ENCODE assay signal across 14 cellular contexts in genomic region chr5:5418006-5418405, GRCh38. TPM values are rescaled to one million over a fixed set of nuclear protein-coding genes. Genes with fewer than 3 reads are reported as not detected.
DNase-seq lines count a peak whose midpoint lies in the region; ATAC-seq and TF ChIP-seq lines count a peak whose summit lies in the region.
"Had no signal": no experiment of that assay in that cellular context is flagged by ENCODE, and none has a peak within 500 bp of the region (broad histone marks: within the 10 kb centered on the region; RNA-seq: fewer than 3 reads in every experiment).

No MANE protein-coding gene starts in this region.

- H3K27me3 Mint-ChIP-seq in chondrocyte (ENCODE audit: low read depth): no peaks in the 10 kb centered on the region
- H3K27me3 Mint-ChIP-seq in neural progenitor cell (ENCODE audit: insufficient read depth, low read depth): peaks cover 4% of the 10 kb centered on the region
- H3K27me3 Mint-ChIP-seq in activated naive CD4-positive, alpha-beta T cell treated with anti-CD3 and anti-CD28 coated beads for 36 hours (ENCODE audit: low read depth): no peaks in the 10 kb centered on the region

- peaks cover 10% of the 10 kb centered on the region for H3F3A ChIP-seq in neural progenitor cell (ENCODE audit: low read depth)

- H3K27ac Mint-ChIP-seq in chondrocyte (ENCODE audit: unreplicated experiment) (peak overlapping the region; percentile 6), neural progenitor cell (peak overlapping the region; percentile 51)
- H3K27ac Mint-ChIP-seq in activated naive CD4-positive, alpha-beta T cell treated with anti-CD3 and anti-CD28 coated beads for 36 hours: no peak overlapping the region

- peaks cover 35% of the 10 kb centered on the region for H3K4me1 ChIP-seq in KMS-11 (ENCODE audit: low read depth, poor library complexity, severe bottlenecking)
- H3K4me1 ChIP-seq in neural progenitor cell: peaks cover 6% of the 10 kb centered on the region

- intact Hi-C loops in activated naive CD4-positive, alpha-beta T cell treated with anti-CD3 and anti-CD28 coated beads for 36 hours (cut with micrococcal nuclease): no loop called here

- CTCF ChIA-PET in activated naive CD4-positive, alpha-beta T cell treated with anti-CD3 and anti-CD28 coated beads for 36 hours (lab: Charles Lee): interaction anchor here (0.9 to 2.0 kb wide), 4 partner anchors 9 to 277 kb away, joined by 3 to 12 read pairs (median 4); no protein-coding TSS in a partner anchor

- peaks cover 4% of the 10 kb centered on the region for H3K79me2 ChIP-seq in KMS-11 (ENCODE audit: insufficient read depth, low read depth)
- peaks cover 5% of the 10 kb centered on the region for H3K79me2 ChIP-seq in neural progenitor cell (ENCODE audit: low read depth)

- no peak for TF ChIP-seq CTCF in KMS-11 (conservative IDR thresholded peaks at IDR 0.05; ENCODE audit: low read depth, low read length)
- no peak for TF ChIP-seq CTCF in chondrocyte (IDR thresholded peaks at IDR 0.05)
- TF ChIP-seq CTCF in neural progenitor cell (IDR thresholded peaks at IDR 0.05): no peak

- no peak for ATAC-seq in HG03039 (IDR thresholded peaks at IDR 0.05; ENCODE audit: unreplicated experiment)

- no peaks in the 10 kb centered on the region for H3K36me3 ChIP-seq in KMS-11 (ENCODE audit: insufficient read depth)
- H3K36me3 ChIP-seq in neural progenitor cell: no peaks in the 10 kb centered on the region
- H3K36me3 ChIP-seq: HAP-1 had no signal

- H3K36me3 Mint-ChIP-seq in chondrocyte (ENCODE audit: low read depth) (no peaks in the 10 kb centered on the region), neural progenitor cell (no peaks in the 10 kb centered on the region)
- peaks cover 10% of the 10 kb centered on the region for H3K36me3 Mint-ChIP-seq in activated naive CD4-positive, alpha-beta T cell treated with anti-CD3 and anti-CD28 coated beads for 36 hours (ENCODE audit: low read depth)

- no peak overlapping the region for H3K4me3 Mint-ChIP-seq in chondrocyte (ENCODE audit: unreplicated experiment)
- no peak overlapping the region for H3K4me3 Mint-ChIP-seq in neural progenitor cell
- no peak overlapping the region for H3K4me3 Mint-ChIP-seq in activated naive CD4-positive, alpha-beta T cell treated with anti-CD3 and anti-CD28 coated beads for 36 hours

- H3K4me1 Mint-ChIP-seq in chondrocyte (ENCODE audit: low read depth) (peaks cover 50% of the 10 kb centered on the region), neural progenitor cell (peaks cover 21% of the 10 kb centered on the region)
- H3K4me1 Mint-ChIP-seq in activated naive CD4-positive, alpha-beta T cell treated with anti-CD3 and anti-CD28 coated beads for 36 hours (ENCODE audit: low read depth): peaks cover 19% of the 10 kb centered on the region

- DNase-seq in Daoy (ENCODE audit: low read depth): peak; percentile 32
- no peak for DNase-seq in chondrocyte (ENCODE audit: low spot score)
- no peak for DNase-seq in neural progenitor cell (ENCODE audit: low spot score)
- DNase-seq in RKO (ENCODE audit: low spot score): no peak
- no peak for DNase-seq in activated naive CD4-positive, alpha-beta T cell treated with anti-CD3 and anti-CD28 coated beads for 36 hours
- DNase-seq: C1 segment of cervical spinal cord; CD8-positive, alpha-beta memory T cell; GDM1; KG1; PC-9 had no signal

- H4K20me1 ChIP-seq in KMS-11 (ENCODE audit: insufficient read depth) (no peaks in the 10 kb centered on the region), neural progenitor cell (ENCODE audit: low read depth) (peaks cover 2% of the 10 kb centered on the region)

- H3K27me3 ChIP-seq in KMS-11 (ENCODE audit: insufficient read depth, low read depth): no peaks in the 10 kb centered on the region
- H3K27me3 ChIP-seq in neural progenitor cell: no peaks in the 10 kb centered on the region
- H3K27me3 ChIP-seq: SJSA1 had no signal

- H2AFZ ChIP-seq in KMS-11 (ENCODE audit: low read depth) (no peak overlapping the region), neural progenitor cell (replicated peaks) (no peak overlapping the region)
- H2AFZ ChIP-seq: PC-9 had no signal

- no peaks in the 10 kb centered on the region for H3K9me3 ChIP-seq in neural progenitor cell (ENCODE audit: low read depth)
- H3K9me3 ChIP-seq: HAP-1 had no signal

- H3K4me3 ChIP-seq in KMS-11 (IDR thresholded peaks at IDR 0.05; ENCODE audit: insufficient read depth, low read depth, low read length) (no peak overlapping the region), neural progenitor cell (no peak overlapping the region)
- H3K4me3 ChIP-seq: HAP-1, PC-9, SJSA1 had no signal

- H3K9me3 Mint-ChIP-seq in chondrocyte (ENCODE audit: low read depth): no peaks in the 10 kb centered on the region
- peaks cover 2% of the 10 kb centered on the region for H3K9me3 Mint-ChIP-seq in neural progenitor cell
- no peaks in the 10 kb centered on the region for H3K9me3 Mint-ChIP-seq in activated naive CD4-positive, alpha-beta T cell treated with anti-CD3 and anti-CD28 coated beads for 36 hours
- H3K9me3 Mint-ChIP-seq: CD8-positive, alpha-beta memory T cell had no signal

- H3K4me2 ChIP-seq in KMS-11: peak overlapping the region; percentile 72; the same call in 1 of the 2 replicates
- no peak overlapping the region for H3K4me2 ChIP-seq in neural progenitor cell
- H3K4me2 ChIP-seq: PC-9 had no signal

- H3K9ac ChIP-seq in KMS-11 (no peak overlapping the region), neural progenitor cell (no peak overlapping the region)

- H3K27ac ChIP-seq in KMS-11 (no peak overlapping the region), neural progenitor cell (no peak overlapping the region)
- H3K27ac ChIP-seq: PC-9, SJSA1 had no signal

RNA-seq across cellular contexts. Expression of gene ICE1, which starts 4.5 kb away (rescaled TPM):
- 20.3 and 24.4 TPM in 2 replicates for total RNA-seq in Daoy (2014; rRNA removed; shearing (Covaris generic))
- 34.6 to 36.4 TPM (median 35.9 TPM) in 3 replicates for total RNA-seq in chondrocyte
- total RNA-seq in neural progenitor cell (ENCODE audit: low replicate concordance): 38.9 and 47.6 TPM in 2 replicates
- 10 to 100 TPM; 19.1 to 20.6 TPM for total RNA-seq in activated naive CD4-positive, alpha-beta T cell treated with anti-CD3 and anti-CD28 coated beads for 36 hours
